ENCODE assay signal across 1 cellular context in the genomic region with DNA sequence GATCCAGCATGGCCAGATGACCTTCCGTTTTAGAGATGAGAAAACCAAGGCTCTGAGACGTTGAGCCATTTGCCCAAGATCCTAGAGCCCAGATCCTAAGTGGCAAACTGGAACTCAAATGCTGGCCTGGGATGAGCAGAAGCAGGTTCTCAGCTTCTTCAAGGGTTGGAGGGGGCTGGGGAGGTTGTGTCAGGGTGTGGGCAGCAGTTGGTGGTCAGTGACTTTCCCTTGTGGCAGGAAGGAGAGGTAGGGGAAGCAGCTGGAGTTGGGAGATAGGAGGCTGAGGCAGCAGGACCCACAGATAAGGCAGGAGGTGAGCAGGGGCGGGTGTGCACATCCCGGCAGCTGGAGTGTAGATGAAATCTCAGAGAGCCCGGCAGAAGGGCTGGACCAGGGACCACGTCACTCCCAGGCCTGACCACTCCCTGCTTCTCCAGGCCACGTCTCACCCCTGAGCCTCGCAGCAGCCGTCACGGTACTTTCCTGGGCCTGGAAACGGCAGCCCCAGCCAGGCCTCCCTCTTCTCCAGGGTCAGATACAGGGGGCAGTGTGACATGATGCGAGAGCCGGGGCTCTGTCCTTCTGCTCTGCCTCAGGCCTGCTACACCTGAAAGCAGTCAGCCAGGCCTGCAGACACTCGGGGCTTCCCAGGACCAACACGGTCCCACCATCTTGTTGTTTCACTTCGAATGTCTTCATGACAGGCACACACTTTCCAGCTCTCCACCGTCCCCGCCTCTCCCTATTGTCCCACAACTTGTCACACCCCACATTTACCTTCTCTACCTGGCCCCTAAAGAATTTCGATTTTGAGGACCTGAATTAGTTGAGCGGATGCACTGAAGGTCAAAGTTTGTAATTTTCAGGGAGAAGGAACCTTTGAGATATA.
TF ChIP-seq lines count a peak whose summit lies in the region.

No MANE protein-coding gene starts in this region.

TF ChIP-seq in GM12878, 131 proteins besides CTCF, POLR2A, EP300 and RAD21:
- TF ChIP-seq HDGF (IDR thresholded peaks at IDR 0.05): peak; percentile 34; the same call in 1 of the 2 replicates
- no peak for TF ChIP-seq SMAD5 (IDR thresholded peaks at IDR 0.05; ENCODE audit: low read depth)
- 0 out of 2 replicates have a peak, but pooled peaks have one; percentile 12 for TF ChIP-seq TCF12 (IDR thresholded peaks at IDR 0.05; ENCODE audit: low read depth, low read length)
- no peak for TF ChIP-seq BACH1 (IDR thresholded peaks at IDR 0.05; ENCODE audit: borderline replicate concordance)
- TF ChIP-seq PML (IDR thresholded peaks at IDR 0.05; ENCODE audit: low read length): no peak
- no peak for TF ChIP-seq STAT1 (conservative IDR thresholded peaks at IDR 0.05)
- TF ChIP-seq RB1 (IDR thresholded peaks at IDR 0.05; ENCODE audit: borderline replicate concordance): no peak
- peak; percentile 33; the same call in 1 of the 2 replicates for TF ChIP-seq YY1 (IDR thresholded peaks at IDR 0.05; ENCODE audit: low read depth, low read length)
- TF ChIP-seq, protein P1, sequence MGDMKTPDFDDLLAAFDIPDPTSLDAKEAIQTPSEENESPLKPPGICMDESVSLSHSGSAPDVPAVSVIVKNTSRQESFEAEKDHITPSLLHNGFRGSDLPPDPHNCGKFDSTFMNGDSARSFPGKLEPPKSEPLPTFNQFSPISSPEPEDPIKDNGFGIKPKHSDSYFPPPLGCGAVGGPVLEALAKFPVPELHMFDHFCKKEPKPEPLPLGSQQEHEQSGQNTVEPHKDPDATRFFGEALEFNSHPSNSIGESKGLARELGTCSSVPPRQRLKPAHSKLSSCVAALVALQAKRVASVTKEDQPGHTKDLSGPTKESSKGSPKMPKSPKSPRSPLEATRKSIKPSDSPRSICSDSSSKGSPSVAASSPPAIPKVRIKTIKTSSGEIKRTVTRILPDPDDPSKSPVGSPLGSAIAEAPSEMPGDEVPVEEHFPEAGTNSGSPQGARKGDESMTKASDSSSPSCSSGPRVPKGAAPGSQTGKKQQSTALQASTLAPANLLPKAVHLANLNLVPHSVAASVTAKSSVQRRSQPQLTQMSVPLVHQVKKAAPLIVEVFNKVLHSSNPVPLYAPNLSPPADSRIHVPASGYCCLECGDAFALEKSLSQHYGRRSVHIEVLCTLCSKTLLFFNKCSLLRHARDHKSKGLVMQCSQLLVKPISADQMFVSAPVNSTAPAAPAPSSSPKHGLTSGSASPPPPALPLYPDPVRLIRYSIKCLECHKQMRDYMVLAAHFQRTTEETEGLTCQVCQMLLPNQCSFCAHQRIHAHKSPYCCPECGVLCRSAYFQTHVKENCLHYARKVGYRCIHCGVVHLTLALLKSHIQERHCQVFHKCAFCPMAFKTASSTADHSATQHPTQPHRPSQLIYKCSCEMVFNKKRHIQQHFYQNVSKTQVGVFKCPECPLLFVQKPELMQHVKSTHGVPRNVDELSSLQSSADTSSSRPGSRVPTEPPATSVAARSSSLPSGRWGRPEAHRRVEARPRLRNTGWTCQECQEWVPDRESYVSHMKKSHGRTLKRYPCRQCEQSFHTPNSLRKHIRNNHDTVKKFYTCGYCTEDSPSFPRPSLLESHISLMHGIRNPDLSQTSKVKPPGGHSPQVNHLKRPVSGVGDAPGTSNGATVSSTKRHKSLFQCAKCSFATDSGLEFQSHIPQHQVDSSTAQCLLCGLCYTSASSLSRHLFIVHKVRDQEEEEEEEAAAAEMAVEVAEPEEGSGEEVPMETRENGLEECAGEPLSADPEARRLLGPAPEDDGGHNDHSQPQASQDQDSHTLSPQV (IDR thresholded peaks at IDR 0.05): no peak
- no peak for TF ChIP-seq ZSCAN29 (IDR thresholded peaks at IDR 0.05)
- 0 out of 2 replicates have a peak, but pooled peaks have one; percentile 28 for TF ChIP-seq IKZF1 (conservative IDR thresholded peaks at IDR 0.05)
- no peak for TF ChIP-seq CBX5 (IDR thresholded peaks at IDR 0.05; ENCODE audit: low read depth)
- TF ChIP-seq CHD2 (IDR thresholded peaks at IDR 0.05; ENCODE audit: borderline replicate concordance, low read depth, low read length): no peak
- no peak for TF ChIP-seq PAX8 (IDR thresholded peaks at IDR 0.05)
- TF ChIP-seq, protein P2, sequence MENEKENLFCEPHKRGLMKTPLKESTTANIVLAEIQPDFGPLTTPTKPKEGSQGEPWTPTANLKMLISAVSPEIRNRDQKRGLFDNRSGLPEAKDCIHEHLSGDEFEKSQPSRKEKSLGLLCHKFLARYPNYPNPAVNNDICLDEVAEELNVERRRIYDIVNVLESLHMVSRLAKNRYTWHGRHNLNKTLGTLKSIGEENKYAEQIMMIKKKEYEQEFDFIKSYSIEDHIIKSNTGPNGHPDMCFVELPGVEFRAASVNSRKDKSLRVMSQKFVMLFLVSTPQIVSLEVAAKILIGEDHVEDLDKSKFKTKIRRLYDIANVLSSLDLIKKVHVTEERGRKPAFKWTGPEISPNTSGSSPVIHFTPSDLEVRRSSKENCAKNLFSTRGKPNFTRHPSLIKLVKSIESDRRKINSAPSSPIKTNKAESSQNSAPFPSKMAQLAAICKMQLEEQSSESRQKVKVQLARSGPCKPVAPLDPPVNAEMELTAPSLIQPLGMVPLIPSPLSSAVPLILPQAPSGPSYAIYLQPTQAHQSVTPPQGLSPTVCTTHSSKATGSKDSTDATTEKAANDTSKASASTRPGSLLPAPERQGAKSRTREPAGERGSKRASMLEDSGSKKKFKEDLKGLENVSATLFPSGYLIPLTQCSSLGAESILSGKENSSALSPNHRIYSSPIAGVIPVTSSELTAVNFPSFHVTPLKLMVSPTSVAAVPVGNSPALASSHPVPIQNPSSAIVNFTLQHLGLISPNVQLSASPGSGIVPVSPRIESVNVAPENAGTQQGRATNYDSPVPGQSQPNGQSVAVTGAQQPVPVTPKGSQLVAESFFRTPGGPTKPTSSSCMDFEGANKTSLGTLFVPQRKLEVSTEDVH (IDR thresholded peaks at IDR 0.05; ENCODE audit: low read depth, partially characterized antibody): no peak
- TF ChIP-seq, protein P3, sequence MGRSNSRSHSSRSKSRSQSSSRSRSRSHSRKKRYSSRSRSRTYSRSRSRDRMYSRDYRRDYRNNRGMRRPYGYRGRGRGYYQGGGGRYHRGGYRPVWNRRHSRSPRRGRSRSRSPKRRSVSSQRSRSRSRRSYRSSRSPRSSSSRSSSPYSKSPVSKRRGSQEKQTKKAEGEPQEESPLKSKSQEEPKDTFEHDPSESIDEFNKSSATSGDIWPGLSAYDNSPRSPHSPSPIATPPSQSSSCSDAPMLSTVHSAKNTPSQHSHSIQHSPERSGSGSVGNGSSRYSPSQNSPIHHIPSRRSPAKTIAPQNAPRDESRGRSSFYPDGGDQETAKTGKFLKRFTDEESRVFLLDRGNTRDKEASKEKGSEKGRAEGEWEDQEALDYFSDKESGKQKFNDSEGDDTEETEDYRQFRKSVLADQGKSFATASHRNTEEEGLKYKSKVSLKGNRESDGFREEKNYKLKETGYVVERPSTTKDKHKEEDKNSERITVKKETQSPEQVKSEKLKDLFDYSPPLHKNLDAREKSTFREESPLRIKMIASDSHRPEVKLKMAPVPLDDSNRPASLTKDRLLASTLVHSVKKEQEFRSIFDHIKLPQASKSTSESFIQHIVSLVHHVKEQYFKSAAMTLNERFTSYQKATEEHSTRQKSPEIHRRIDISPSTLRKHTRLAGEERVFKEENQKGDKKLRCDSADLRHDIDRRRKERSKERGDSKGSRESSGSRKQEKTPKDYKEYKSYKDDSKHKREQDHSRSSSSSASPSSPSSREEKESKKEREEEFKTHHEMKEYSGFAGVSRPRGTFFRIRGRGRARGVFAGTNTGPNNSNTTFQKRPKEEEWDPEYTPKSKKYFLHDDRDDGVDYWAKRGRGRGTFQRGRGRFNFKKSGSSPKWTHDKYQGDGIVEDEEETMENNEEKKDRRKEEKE (IDR thresholded peaks at IDR 0.05): no peak
- TF ChIP-seq SMC3 (IDR thresholded peaks at IDR 0.05; ENCODE audit: borderline replicate concordance, low read length): no peak
- no peak for TF ChIP-seq KDM1A (IDR thresholded peaks at IDR 0.05; ENCODE audit: borderline replicate concordance)
- TF ChIP-seq KLF5 (IDR thresholded peaks at IDR 0.05; ENCODE audit: partially characterized antibody): no peak
- TF ChIP-seq, protein P4, sequence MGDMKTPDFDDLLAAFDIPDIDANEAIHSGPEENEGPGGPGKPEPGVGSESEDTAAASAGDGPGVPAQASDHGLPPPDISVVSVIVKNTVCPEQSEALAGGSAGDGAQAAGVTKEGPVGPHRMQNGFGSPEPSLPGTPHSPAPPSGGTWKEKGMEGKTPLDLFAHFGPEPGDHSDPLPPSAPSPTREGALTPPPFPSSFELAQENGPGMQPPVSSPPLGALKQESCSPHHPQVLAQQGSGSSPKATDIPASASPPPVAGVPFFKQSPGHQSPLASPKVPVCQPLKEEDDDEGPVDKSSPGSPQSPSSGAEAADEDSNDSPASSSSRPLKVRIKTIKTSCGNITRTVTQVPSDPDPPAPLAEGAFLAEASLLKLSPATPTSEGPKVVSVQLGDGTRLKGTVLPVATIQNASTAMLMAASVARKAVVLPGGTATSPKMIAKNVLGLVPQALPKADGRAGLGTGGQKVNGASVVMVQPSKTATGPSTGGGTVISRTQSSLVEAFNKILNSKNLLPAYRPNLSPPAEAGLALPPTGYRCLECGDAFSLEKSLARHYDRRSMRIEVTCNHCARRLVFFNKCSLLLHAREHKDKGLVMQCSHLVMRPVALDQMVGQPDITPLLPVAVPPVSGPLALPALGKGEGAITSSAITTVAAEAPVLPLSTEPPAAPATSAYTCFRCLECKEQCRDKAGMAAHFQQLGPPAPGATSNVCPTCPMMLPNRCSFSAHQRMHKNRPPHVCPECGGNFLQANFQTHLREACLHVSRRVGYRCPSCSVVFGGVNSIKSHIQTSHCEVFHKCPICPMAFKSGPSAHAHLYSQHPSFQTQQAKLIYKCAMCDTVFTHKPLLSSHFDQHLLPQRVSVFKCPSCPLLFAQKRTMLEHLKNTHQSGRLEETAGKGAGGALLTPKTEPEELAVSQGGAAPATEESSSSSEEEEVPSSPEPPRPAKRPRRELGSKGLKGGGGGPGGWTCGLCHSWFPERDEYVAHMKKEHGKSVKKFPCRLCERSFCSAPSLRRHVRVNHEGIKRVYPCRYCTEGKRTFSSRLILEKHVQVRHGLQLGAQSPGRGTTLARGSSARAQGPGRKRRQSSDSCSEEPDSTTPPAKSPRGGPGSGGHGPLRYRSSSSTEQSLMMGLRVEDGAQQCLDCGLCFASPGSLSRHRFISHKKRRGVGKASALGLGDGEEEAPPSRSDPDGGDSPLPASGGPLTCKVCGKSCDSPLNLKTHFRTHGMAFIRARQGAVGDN (IDR thresholded peaks at IDR 0.05): 0 out of 2 replicates have a peak, but pooled peaks have one; percentile 42
